ENCODE assay signal across 34 cellular contexts in genomic region chr9:106106396-106106795, GRCh38.
"Had no signal": no experiment of that assay in that cellular context is flagged by ENCODE, and none has a peak within 500 bp of the region (broad histone marks: within the 10 kb centered on the region; RNA-seq: fewer than 3 reads in every experiment).

No MANE protein-coding gene starts in this region.

- H3K9me3 ChIP-seq: adrenal gland, body of pancreas, esophagus squamous epithelium had no signal

- H3K27me3 ChIP-seq: adrenal gland, body of pancreas, dorsolateral prefrontal cortex, esophagus squamous epithelium, heart left ventricle had no signal

- H3K4me3 Mint-ChIP-seq: activated CD4-positive, alpha-beta memory T cell treated with anti-CD3 and anti-CD28 coated beads for 36 hours; activated CD4-positive, alpha-beta T cell treated with anti-CD3 and anti-CD28 coated beads for 36 hours; activated CD4-positive, alpha-beta T cell treated with anti-CD3 and anti-CD28 coated beads, Interleukin-2, amount 10 ng/mL, durations not matched to agents 24 days and 14 days; activated CD8-positive, alpha-beta memory T cell treated with anti-CD3 and anti-CD28 coated beads, Interleukin-2, amount 10 ng/mL, durations not matched to agents 7 days and 5 days; activated CD8-positive, alpha-beta T cell treated with anti-CD3 and anti-CD28 coated beads, Interleukin-2, amount 10 ng/mL, durations not matched to agents 7 days and 5 days; activated naive CD4-positive, alpha-beta T cell treated with anti-CD3 and anti-CD28 coated beads for 36 hours; activated naive CD4-positive, alpha-beta T cell treated with anti-CD3 and anti-CD28 coated beads, Interleukin-2, amount 50 U/mL, for 24 hours; activated naive CD8-positive, alpha-beta T cell treated with anti-CD3 and anti-CD28 coated beads for 36 hours; activated naive CD8-positive, alpha-beta T cell treated with anti-CD3 and anti-CD28 coated beads, Interleukin-2, amount 50 U/mL, for 24 hours; activated T-helper 1 cell treated with anti-CD3 and anti-CD28 coated beads, Interleukin-12 subunit alpha, Interleukin-12 subunit beta, Interleukin-2, Interleukin-4 antibody, amounts not matched to agents 30 ng/mL and 10 ng/mL and 1 ng/mL, durations not matched to agents 14 hours and 24 hours and 36 hours; central memory CD8-positive, alpha-beta T cell; dendritic cell treated with granulocyte-macrophage colony-stimulating factor and Interleukin-4, amounts not matched to agents 40 ng/mL and 50 ng/mL, for 4 days; endodermal cell; T-helper 17 cell; T-helper 2 cell treated with Interferon-gamma antibody and Interleukin-4, amounts not matched to agents 5 μg/mL and 100 μg/mL, for 36 hours had no signal

- H3K4me1 Mint-ChIP-seq: activated CD4-positive, alpha-beta T cell treated with anti-CD3 and anti-CD28 coated beads for 36 hours; activated CD4-positive, alpha-beta T cell treated with anti-CD3 and anti-CD28 coated beads, Interleukin-2, amount 10 ng/mL, durations not matched to agents 24 days and 14 days; activated CD8-positive, alpha-beta memory T cell treated with anti-CD3 and anti-CD28 coated beads, Interleukin-2, amount 10 ng/mL, durations not matched to agents 7 days and 5 days; activated naive CD4-positive, alpha-beta T cell treated with anti-CD3 and anti-CD28 coated beads, Interleukin-2, amount 50 U/mL, for 24 hours; activated naive CD8-positive, alpha-beta T cell treated with anti-CD3 and anti-CD28 coated beads for 36 hours; central memory CD8-positive, alpha-beta T cell; T-helper 17 cell had no signal

- H3K27ac ChIP-seq: adrenal gland, body of pancreas, coronary artery, dorsolateral prefrontal cortex, esophagus squamous epithelium, heart left ventricle had no signal

- H3K27me3 Mint-ChIP-seq: activated CD4-positive, alpha-beta memory T cell treated with anti-CD3 and anti-CD28 coated beads for 36 hours; activated CD4-positive, alpha-beta T cell treated with anti-CD3 and anti-CD28 coated beads for 36 hours; activated CD4-positive, alpha-beta T cell treated with anti-CD3 and anti-CD28 coated beads, Interleukin-2, amount 10 ng/mL, durations not matched to agents 24 days and 14 days; activated CD8-positive, alpha-beta memory T cell treated with anti-CD3 and anti-CD28 coated beads, Interleukin-2, amount 10 ng/mL, durations not matched to agents 7 days and 5 days; activated naive CD4-positive, alpha-beta T cell treated with anti-CD3 and anti-CD28 coated beads, Interleukin-2, amount 50 U/mL, for 24 hours; activated naive CD8-positive, alpha-beta T cell treated with anti-CD3 and anti-CD28 coated beads for 36 hours; activated naive CD8-positive, alpha-beta T cell treated with anti-CD3 and anti-CD28 coated beads, Interleukin-2, amount 50 U/mL, for 24 hours; central memory CD8-positive, alpha-beta T cell; dendritic cell treated with granulocyte-macrophage colony-stimulating factor and Interleukin-4, amounts not matched to agents 40 ng/mL and 50 ng/mL, for 4 days; T-helper 17 cell had no signal

- H3K36me3 ChIP-seq: adrenal gland, esophagus squamous epithelium, heart left ventricle had no signal

- H3K4me1 ChIP-seq: adrenal gland, body of pancreas, esophagus squamous epithelium, heart left ventricle had no signal

- FAIRE-seq: frontal cortex had no signal

- ATAC-seq: activated CD4-positive, alpha-beta T cell treated with anti-CD3 and anti-CD28 coated beads for 36 hours; activated CD8-positive, alpha-beta memory T cell treated with anti-CD3 and anti-CD28 coated beads, Interleukin-2, amount 10 ng/mL, durations not matched to agents 7 days and 5 days; activated CD8-positive, alpha-beta T cell treated with anti-CD3 and anti-CD28 coated beads, Interleukin-2, amount 10 ng/mL, durations not matched to agents 7 days and 5 days; activated naive CD8-positive, alpha-beta T cell treated with anti-CD3 and anti-CD28 coated beads, Interleukin-2, amount 50 U/mL, for 24 hours; body of pancreas; heart left ventricle; T-helper 17 cell had no signal

- DNase-seq: activated CD4-positive, alpha-beta memory T cell treated with anti-CD3 and anti-CD28 coated beads for 36 hours; activated CD4-positive, alpha-beta T cell treated with anti-CD3 and anti-CD28 coated beads for 36 hours; activated CD4-positive, alpha-beta T cell treated with anti-CD3 and anti-CD28 coated beads, Interleukin-2, amount 10 ng/mL, durations not matched to agents 24 days and 14 days; activated CD4-positive, CD25-positive, alpha-beta regulatory T cell; activated CD4-positive, CD25-positive, alpha-beta regulatory T cell treated with anti-CD3 and anti-CD28 coated beads, Interleukin-2, amount 50 U/mL, for 72 hours; activated CD8-positive, alpha-beta memory T cell treated with anti-CD3 and anti-CD28 coated beads, Interleukin-2, amount 10 ng/mL, durations not matched to agents 7 days and 5 days; activated CD8-positive, alpha-beta memory T cell treated with anti-CD3 and anti-CD28 coated beads, Interleukin-2, amount 50 U/mL, for 4 hours; activated CD8-positive, alpha-beta T cell treated with anti-CD3 and anti-CD28 coated beads, Interleukin-2, amount 10 ng/mL, durations not matched to agents 7 days and 5 days; activated effector memory CD4-positive, alpha-beta T cell treated with anti-CD3 and anti-CD28 coated beads, Interleukin-2, amount 50 U/mL, for 16 hours; activated naive CD4-positive, alpha-beta T cell treated with anti-CD3 and anti-CD28 coated beads for 36 hours; activated naive CD8-positive, alpha-beta T cell treated with anti-CD3 and anti-CD28 coated beads for 36 hours; activated naive CD8-positive, alpha-beta T cell treated with anti-CD3 and anti-CD28 coated beads, Interleukin-2, amount 50 U/mL, for 24 hours; activated T-cell treated with anti-CD3 and anti-CD28 coated beads, Interleukin-2, amount 50 U/mL, for 1 hour; activated T-cell treated with anti-CD3 and anti-CD28 coated beads, Interleukin-2, amount 50 U/mL, for 48 hours; adrenal gland; amygdala; aorta; body of pancreas; dorsolateral prefrontal cortex; effector memory CD4-positive, alpha-beta T cell; endodermal cell; esophagus squamous epithelium; heart left ventricle; T-helper 1 cell; T-helper 17 cell; T1000 had no signal

- H3K4me3 ChIP-seq: adrenal gland, body of pancreas, coronary artery, dorsolateral prefrontal cortex, esophagus squamous epithelium, heart left ventricle had no signal

- H3K9me3 Mint-ChIP-seq: dendritic cell treated with granulocyte-macrophage colony-stimulating factor and Interleukin-4, amounts not matched to agents 40 ng/mL and 50 ng/mL, for 4 days; endodermal cell had no signal

- H3K36me3 Mint-ChIP-seq: activated CD4-positive, alpha-beta memory T cell treated with anti-CD3 and anti-CD28 coated beads for 36 hours; activated CD8-positive, alpha-beta memory T cell treated with anti-CD3 and anti-CD28 coated beads, Interleukin-2, amount 10 ng/mL, durations not matched to agents 7 days and 5 days; activated naive CD8-positive, alpha-beta T cell treated with anti-CD3 and anti-CD28 coated beads for 36 hours had no signal

- H3K27ac Mint-ChIP-seq: activated CD4-positive, alpha-beta memory T cell treated with anti-CD3 and anti-CD28 coated beads for 36 hours; activated CD4-positive, alpha-beta T cell treated with anti-CD3 and anti-CD28 coated beads for 36 hours; activated CD4-positive, alpha-beta T cell treated with anti-CD3 and anti-CD28 coated beads, Interleukin-2, amount 10 ng/mL, durations not matched to agents 24 days and 14 days; activated CD8-positive, alpha-beta memory T cell treated with anti-CD3 and anti-CD28 coated beads, Interleukin-2, amount 10 ng/mL, durations not matched to agents 7 days and 5 days; activated CD8-positive, alpha-beta T cell treated with anti-CD3 and anti-CD28 coated beads, Interleukin-2, amount 10 ng/mL, durations not matched to agents 7 days and 5 days; activated naive CD4-positive, alpha-beta T cell treated with anti-CD3 and anti-CD28 coated beads for 36 hours; activated naive CD4-positive, alpha-beta T cell treated with anti-CD3 and anti-CD28 coated beads, Interleukin-2, amount 50 U/mL, for 24 hours; activated naive CD8-positive, alpha-beta T cell treated with anti-CD3 and anti-CD28 coated beads for 36 hours; activated naive CD8-positive, alpha-beta T cell treated with anti-CD3 and anti-CD28 coated beads, Interleukin-2, amount 50 U/mL, for 24 hours; activated T-helper 1 cell treated with anti-CD3 and anti-CD28 coated beads, Interleukin-12 subunit alpha, Interleukin-12 subunit beta, Interleukin-2, Interleukin-4 antibody, amounts not matched to agents 30 ng/mL and 10 ng/mL and 1 ng/mL, durations not matched to agents 14 hours and 24 hours and 36 hours; activated T-helper 2 cell treated with anti-CD3 and anti-CD28 coated beads, Interferon-gamma antibody, Interleukin-2, Interleukin-4, amounts not matched to agents 10 μg/mL and 5 μg/mL and 100 μg/mL, durations not matched to agents 14 hours and 24 hours and 36 hours; dendritic cell treated with granulocyte-macrophage colony-stimulating factor and Interleukin-4, amounts not matched to agents 40 ng/mL and 50 ng/mL, for 4 days; endodermal cell; T-helper 17 cell; T-helper 2 cell treated with Interferon-gamma antibody and Interleukin-4, amounts not matched to agents 5 μg/mL and 100 μg/mL, for 36 hours had no signal
